Comparison of ENCODE assay signal across 10 cellular contexts in genomic region chr12:52243264-52243773, GRCh38. TPM values are rescaled to one million over a fixed set of nuclear protein-coding genes. Genes with fewer than 3 reads are reported as not detected.
DNase-seq lines count a peak whose midpoint lies in the region; ATAC-seq and TF ChIP-seq lines count a peak whose summit lies in the region.
"Had no signal": no experiment of that assay in that cellular context is flagged by ENCODE, and none has a peak within 500 bp of the region (broad histone marks: within the 10 kb centered on the region; RNA-seq: fewer than 3 reads in every experiment).

No MANE protein-coding gene starts in this region.

- H3K27ac ChIP-seq in C4-2B, result peak overlapping the region; percentile 58

- CTCF ChIA-PET in GM10248 (lab: Yijun Ruan, JAX), result interaction anchor here (1.2 to 1.6 kb wide), 5 partner anchors 22 to 124 kb away, joined by 3 to 9 read pairs (median 3); no protein-coding TSS in a partner anchor

- TF ChIP-seq CTCF in C4-2B (conservative IDR thresholded peaks at IDR 0.05), result no peak
- no peak for TF ChIP-seq CTCF in LNCaP clone FGC (IDR thresholded peaks at IDR 0.05; ENCODE audit: control insufficient read depth, extremely low read depth, insufficient read depth)
- no peak for TF ChIP-seq CTCF in GM10248 (IDR thresholded peaks at IDR 0.05; ENCODE audit: control extremely low read depth, extremely low read depth, low read depth, missing control alignments)

- peaks cover 28% of the 10 kb centered on the region for H3K4me1 Mint-ChIP-seq in activated naive CD8-positive, alpha-beta T cell treated with anti-CD3 and anti-CD28 coated beads for 36 hours

- no peak overlapping the region for H3K4me3 ChIP-seq in LNCaP clone FGC (ENCODE audit: low read depth, low read length)
- H3K4me3 ChIP-seq: skin epidermis had no signal

- H3K36me3 Mint-ChIP-seq in activated naive CD8-positive, alpha-beta T cell treated with anti-CD3 and anti-CD28 coated beads for 36 hours, result no peaks in the 10 kb centered on the region

- DNase-seq in LNCaP clone FGC (ENCODE audit: low read depth) (peak; percentile 55), mesenteric fat pad (ENCODE audit: low spot score) (peak; percentile 57), GM10248 (ENCODE audit: extremely low spot score) (no peak)
- no peak for DNase-seq in activated naive CD8-positive, alpha-beta T cell treated with anti-CD3 and anti-CD28 coated beads for 36 hours
- DNase-seq in stimulated activated CD4-positive, alpha-beta T cell treated with anti-CD3 and anti-CD28 coated beads, Interleukin-2, amount 100 ng/mL, for 24 hours, result no peak
- DNase-seq in activated CD8-positive, alpha-beta memory T cell treated with anti-CD3 and anti-CD28 coated beads, Interleukin-2, amount 50 U/mL, for 4 hours, result no peak
- DNase-seq: NCI-H1436 treated with DMSO at 0.1 percent for 48 hours had no signal

- peak overlapping the region; percentile 94 for H3K27ac Mint-ChIP-seq in activated naive CD8-positive, alpha-beta T cell treated with anti-CD3 and anti-CD28 coated beads for 36 hours

- H3K27me3 Mint-ChIP-seq in activated naive CD8-positive, alpha-beta T cell treated with anti-CD3 and anti-CD28 coated beads for 36 hours, result peaks cover 12% of the 10 kb centered on the region

- H3K9me3 Mint-ChIP-seq in activated naive CD8-positive, alpha-beta T cell treated with anti-CD3 and anti-CD28 coated beads for 36 hours, result no peaks in the 10 kb centered on the region

- POLR2A ChIA-PET in GM10248 (lab: Yijun Ruan, JAX), result no interaction called here

- no peak for ATAC-seq in HG03439 (IDR thresholded peaks at IDR 0.05; ENCODE audit: unreplicated experiment)

- H3K4me3 Mint-ChIP-seq in activated naive CD8-positive, alpha-beta T cell treated with anti-CD3 and anti-CD28 coated beads for 36 hours, result peak overlapping the region; percentile 57

RNA-seq across cellular contexts. Expression of gene KRT7, which starts 10.3 kb away (rescaled TPM):
- total RNA-seq in activated naive CD8-positive, alpha-beta T cell treated with anti-CD3 and anti-CD28 coated beads for 36 hours, result 1 to 10 TPM; 2.4 to 6.5 TPM
- 11.7 TPM for total RNA-seq in mesenteric fat pad

RNA-seq across cellular contexts. Expression of gene KRT86, which starts 31.1 kb away (rescaled TPM):
- not detected for total RNA-seq in activated naive CD8-positive, alpha-beta T cell treated with anti-CD3 and anti-CD28 coated beads for 36 hours
- not detected for total RNA-seq in mesenteric fat pad

RNA-seq across cellular contexts. Expression of gene KRT81, which starts 48.0 kb away (rescaled TPM):
- total RNA-seq in activated naive CD8-positive, alpha-beta T cell treated with anti-CD3 and anti-CD28 coated beads for 36 hours, result not detected
- total RNA-seq in mesenteric fat pad, result not detected

RNA-seq across cellular contexts. Expression of gene KRT80, which starts 51.5 kb away (rescaled TPM):
- total RNA-seq in activated naive CD8-positive, alpha-beta T cell treated with anti-CD3 and anti-CD28 coated beads for 36 hours, result not detected
- not detected for total RNA-seq in mesenteric fat pad

Comparison
In these comparisons a context has a peak if more than half of its experiments do, and no peak if none do; other contexts are left out.
1. DNase-seq: peak in LNCaP clone FGC (single experiment) and mesenteric fat pad (single experiment); none in activated naive CD8-positive, alpha-beta T cell treated with anti-CD3 and anti-CD28 coated beads for 36 hours (single experiment), GM10248 (single experiment), stimulated activated CD4-positive, alpha-beta T cell treated with anti-CD3 and anti-CD28 coated beads, Interleukin-2, amount 100 ng/mL, for 24 hours (0 of 2) and activated CD8-positive, alpha-beta memory T cell treated with anti-CD3 and anti-CD28 coated beads, Interleukin-2, amount 50 U/mL, for 4 hours (single experiment).